Comparison of ENCODE assay signal across 26 cellular contexts in genomic region chr21:27277122-27277521, GRCh38.
DNase-seq lines count a peak whose midpoint lies in the region; ATAC-seq and TF ChIP-seq lines count a peak whose summit lies in the region.
"Had no signal": no experiment of that assay in that cellular context is flagged by ENCODE, and none has a peak within 500 bp of the region (broad histone marks: within the 10 kb centered on the region; RNA-seq: fewer than 3 reads in every experiment).

No MANE protein-coding gene starts in this region.

- H3K27me3 ChIP-seq in body of pancreas = no peaks in the 10 kb centered on the region
- H3K27me3 ChIP-seq in uterus = no peaks in the 10 kb centered on the region
- no peaks in the 10 kb centered on the region for H3K27me3 ChIP-seq in GM23248 (replicated peaks; ENCODE audit: insufficient read depth)
- H3K27me3 ChIP-seq: sigmoid colon, testis had no signal

- peak; percentile 53 for ATAC-seq in body of pancreas
- no peak for ATAC-seq in HG02642 (IDR thresholded peaks at IDR 0.05; ENCODE audit: poor library complexity, unreplicated experiment)
- ATAC-seq: GM12878, psoas muscle had no signal

- H2AFZ ChIP-seq in GM23248 = no peak overlapping the region

- H3K9me3 ChIP-seq in body of pancreas (no peaks in the 10 kb centered on the region), uterus (no peaks in the 10 kb centered on the region), GM23248 (ENCODE audit: low read depth) (no peaks in the 10 kb centered on the region)
- H3K9me3 ChIP-seq: psoas muscle, sigmoid colon, SK-N-SH, testis had no signal

- peaks cover 12% of the 10 kb centered on the region for H3F3A ChIP-seq in GM23248 (ENCODE audit: insufficient read depth)

- H3K79me2 ChIP-seq in GM23248 (ENCODE audit: insufficient read depth) = no peaks in the 10 kb centered on the region

- no peaks in the 10 kb centered on the region; the same call in 1 of the 2 replicates for H3K9me2 ChIP-seq in GM23248 (ENCODE audit: insufficient read depth)
- H3K9me2 ChIP-seq: SK-N-SH had no signal

- no peaks in the 10 kb centered on the region for H3K36me3 ChIP-seq in body of pancreas (replicated peaks in 1 of 2; ENCODE audit: insufficient read depth in 1 of 2, low read depth in 2 of 2)
- no peaks in the 10 kb centered on the region for H3K36me3 ChIP-seq in uterus
- no peaks in the 10 kb centered on the region for H3K36me3 ChIP-seq in GM23248 (ENCODE audit: low read depth)
- H3K36me3 ChIP-seq: sigmoid colon had no signal

- in situ Hi-C loops in GM23248 (cut with MboI) = no loop called here

- H3K27ac ChIP-seq in body of pancreas (no peak overlapping the region), uterus (peak overlapping the region; percentile 53 to 83), GM23248 (no peak overlapping the region)
- H3K27ac ChIP-seq: psoas muscle, sigmoid colon had no signal

- intact Hi-C loops in body of pancreas (cut with DNase I) = no loop called here
- intact Hi-C loops in uterus (cut with DNase I; ENCODE audit: low total_unique reads) = no loop called here

- TF ChIP-seq CTCF in body of pancreas (IDR thresholded peaks at IDR 0.05) = no peak
- no peak for TF ChIP-seq CTCF in uterus (IDR thresholded peaks at IDR 0.05)

- H3K4me2 ChIP-seq in GM23248 (ENCODE audit: unreplicated experiment) = no peak overlapping the region
- H3K4me2 ChIP-seq: SK-N-SH had no signal

- H3K4me3 ChIP-seq in body of pancreas (no peak overlapping the region), uterus (no peak overlapping the region), GM23248 (no peak overlapping the region)
- H3K4me3 ChIP-seq: GM12878, psoas muscle, sigmoid colon, testis had no signal

- no peak overlapping the region for H3K9ac ChIP-seq in GM23248
- H3K9ac ChIP-seq: SK-N-SH had no signal

- H4K20me1 ChIP-seq in GM23248 (ENCODE audit: insufficient read depth) = no peaks in the 10 kb centered on the region

- TF ChIP-seq POLR2A in body of pancreas (IDR thresholded peaks at IDR 0.05) (no peak), uterus (IDR thresholded peaks at IDR 0.05) (no peak)

- peaks cover 13% of the 10 kb centered on the region for H3K4me1 ChIP-seq in body of pancreas
- no peaks in the 10 kb centered on the region for H3K4me1 ChIP-seq in uterus
- peaks cover 34% of the 10 kb centered on the region for H3K4me1 ChIP-seq in GM23248 (ENCODE audit: insufficient read depth)
- H3K4me1 ChIP-seq: psoas muscle had no signal

- peak; percentile 53 for DNase-seq in HCEC 1CT
- DNase-seq in body of pancreas = no peak
- peak; percentile 65 for DNase-seq in iris pigment epithelial cell (ENCODE audit: low read depth)
- DNase-seq in uterus = no peak
- DNase-seq in GM23248 = no peak
- no peak for DNase-seq in activated CD4-positive, alpha-beta T cell treated with anti-CD3 and anti-CD28 coated beads, Interleukin-2, amount 50 U/mL, for 4 hours
- DNase-seq: activated CD4-positive, alpha-beta T cell treated with anti-CD3 and anti-CD28 coated beads for 48 hours; activated effector memory CD4-positive, alpha-beta T cell treated with anti-CD3 and anti-CD28 coated beads, Interleukin-2, amount 50 U/mL, for 16 hours; activated naive CD8-positive, alpha-beta T cell treated with anti-CD3 and anti-CD28 coated beads, Interleukin-2, amount 10 ng/mL, durations not matched to agents 7 days and 5 days; activated T-cell treated with anti-CD3 and anti-CD28 coated beads, Interleukin-2, amount 50 U/mL, for 1 hour; Calu3; cerebellar nuclear complex; DMS79 treated with DMSO at 0.1 percent for 48 hours; KBM-7; left cardiac atrium; NCI-H1417 treated with DMSO at 0.1 percent for 48 hours; NCI-H2081; NCI-H345; psoas muscle; RPMI8226; sigmoid colon; SK-N-SH; stimulated activated naive CD4-positive, alpha-beta T cell treated with Interleukin-2 at 50 U/mL for 16 hours; testis had no signal

Comparison
In these comparisons a context has a peak if more than half of its experiments do, and no peak if none do; other contexts are left out.
1. DNase-seq: peak in HCEC 1CT (single experiment) and iris pigment epithelial cell (single experiment); none in body of pancreas (0 of 4), uterus (0 of 2), GM23248 (single experiment) and activated CD4-positive, alpha-beta T cell treated with anti-CD3 and anti-CD28 coated beads, Interleukin-2, amount 50 U/mL, for 4 hours (0 of 2).
2. H3K27ac ChIP-seq: peak in uterus (2 of 2); none in body of pancreas (0 of 4) and GM23248 (single experiment).